ENCODE assay signal across 1 cellular context in the genomic region with DNA sequence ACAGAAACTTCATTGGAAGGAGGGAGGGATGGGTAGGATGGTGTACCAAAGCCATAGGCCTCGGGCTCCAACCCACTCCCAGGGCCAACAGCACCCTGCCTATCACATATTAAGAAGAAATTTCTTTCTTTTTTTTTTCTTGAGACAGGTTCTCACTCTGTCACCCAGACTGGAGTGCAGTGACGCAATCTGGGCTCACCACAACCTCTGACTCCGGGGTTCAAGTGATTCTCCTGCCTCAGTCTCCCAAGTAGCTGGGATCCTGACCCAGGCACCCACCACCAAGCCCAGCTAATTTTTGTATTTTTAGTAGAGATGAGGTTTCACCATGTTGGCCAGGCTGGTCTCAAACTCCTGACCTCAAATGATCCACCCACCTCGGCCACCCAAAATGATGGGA. TPM values are rescaled to one million over a fixed set of nuclear protein-coding genes. Genes with fewer than 3 reads are reported as not detected.
"Had no signal": no experiment of that assay in that cellular context is flagged by ENCODE, and none has a peak within 500 bp of the region (broad histone marks: within the 10 kb centered on the region; RNA-seq: fewer than 3 reads in every experiment).

No MANE protein-coding gene starts in this region.

RNA-seq across cellular contexts. Expression of a gene that starts 40.5 kb away (rescaled TPM):
- polyA plus RNA-seq: immature natural killer cell had no signal
